In the genomic region with DNA sequence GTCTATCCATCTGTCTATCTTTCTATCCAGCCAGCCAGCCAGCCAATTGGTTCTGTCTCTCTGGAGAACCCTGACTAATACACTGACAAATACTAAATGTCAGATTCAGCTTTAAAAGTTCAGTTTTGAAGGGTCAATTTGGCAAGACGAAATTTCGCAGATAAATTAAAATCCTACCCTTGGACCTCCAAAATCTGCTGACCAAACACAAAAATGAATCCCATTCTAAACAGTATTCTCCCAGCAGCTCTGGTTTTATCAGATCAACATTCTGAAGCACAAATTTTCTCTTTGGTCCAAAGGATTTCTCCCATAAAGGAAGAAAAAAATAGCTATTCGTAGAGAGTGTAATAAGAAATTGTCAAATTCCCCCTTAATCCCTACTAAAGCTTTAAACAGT, we compare ENCODE assay signal across 27 cellular contexts.
"Had no signal": no experiment of that assay in that cellular context is flagged by ENCODE, and none has a peak within 500 bp of the region (broad histone marks: within the 10 kb centered on the region; RNA-seq: fewer than 3 reads in every experiment).

No MANE protein-coding gene starts in this region.

- H3K36me3 Mint-ChIP-seq: immature natural killer cell; stimulated activated effector memory CD8-positive, alpha-beta T cell treated with anti-CD3 and anti-CD28 coated beads, Interleukin-12 subunit alpha, Interleukin-12 subunit beta, amount 100 ng/mL, for 72 hours had no signal

- H3K4me1 Mint-ChIP-seq: stimulated activated effector memory CD8-positive, alpha-beta T cell treated with anti-CD3 and anti-CD28 coated beads, Interleukin-12 subunit alpha, Interleukin-12 subunit beta, amount 100 ng/mL, for 72 hours had no signal

- H3K27me3 ChIP-seq: esophagus squamous epithelium, neutrophil, pancreas, right atrium auricular region, sigmoid colon, stomach, thyroid gland, vagina had no signal

- H3K27me3 Mint-ChIP-seq: effector memory CD8-positive, alpha-beta T cell; memory B cell; naive thymus-derived CD4-positive, alpha-beta T cell had no signal

- H3K27ac Mint-ChIP-seq: effector memory CD8-positive, alpha-beta T cell; memory B cell; naive thymus-derived CD4-positive, alpha-beta T cell had no signal

- H3K27ac ChIP-seq: esophagus squamous epithelium, neutrophil, pancreas, prostate gland, right atrium auricular region, sigmoid colon, thyroid gland, vagina had no signal

- H3K36me3 ChIP-seq: esophagus squamous epithelium, neutrophil, pancreas, prostate gland, right atrium auricular region, sigmoid colon, stomach, thyroid gland, vagina had no signal

- H3K9me3 ChIP-seq: esophagus squamous epithelium, neutrophil, pancreas, prostate gland, right atrium auricular region, sigmoid colon, stomach, thyroid gland, vagina had no signal

- H3K4me3 ChIP-seq: esophagus squamous epithelium, lung, pancreas, prostate gland, right atrium auricular region, sigmoid colon, stomach, thyroid gland, vagina had no signal

- ATAC-seq: effector memory CD8-positive, alpha-beta T cell; left ventricle myocardium superior; naive thymus-derived CD4-positive, alpha-beta T cell; pancreas; stimulated activated effector memory CD8-positive, alpha-beta T cell treated with anti-CD3 and anti-CD28 coated beads, Interleukin-12 subunit alpha, Interleukin-12 subunit beta, amount 100 ng/mL, for 72 hours had no signal

- DNase-seq: cortex of kidney; effector memory CD8-positive, alpha-beta T cell; erythroblast; esophagus squamous epithelium; foreskin melanocyte; hypothalamus; islet precursor cell; kidney glomerular epithelial cell; left ventricle myocardium superior; midbrain; naive thymus-derived CD4-positive, alpha-beta T cell; pancreas; sigmoid colon; stimulated activated CD4-positive, alpha-beta T cell treated with anti-CD3 and anti-CD28 coated beads, Interleukin-2, amount 100 ng/mL, for 24 hours; stimulated activated CD4-positive, alpha-beta T cell treated with anti-CD3 and anti-CD28 coated beads, Interleukin-4, amount 100 ng/mL, for 24 hours; stimulated activated naive CD4-positive, alpha-beta T cell treated with Interleukin-2 at 50 U/mL for 16 hours; stomach; thyroid gland; trophoblast cell had no signal

- H3K4me3 Mint-ChIP-seq: effector memory CD8-positive, alpha-beta T cell; memory B cell; naive thymus-derived CD4-positive, alpha-beta T cell; stimulated activated effector memory CD8-positive, alpha-beta T cell treated with anti-CD3 and anti-CD28 coated beads, Interleukin-12 subunit alpha, Interleukin-12 subunit beta, amount 100 ng/mL, for 72 hours had no signal

- H3K9me3 Mint-ChIP-seq: effector memory CD8-positive, alpha-beta T cell; immature natural killer cell; memory B cell; naive thymus-derived CD4-positive, alpha-beta T cell; stimulated activated effector memory CD8-positive, alpha-beta T cell treated with anti-CD3 and anti-CD28 coated beads, Interleukin-12 subunit alpha, Interleukin-12 subunit beta, amount 100 ng/mL, for 72 hours had no signal
